ENCODE assay signal across 8 cellular contexts in genomic region chrX:74614193-74614909, GRCh38. TPM values are rescaled to one million over a fixed set of nuclear protein-coding genes. Genes with fewer than 3 reads are reported as not detected.
DNase-seq lines count a peak whose midpoint lies in the region; ATAC-seq and TF ChIP-seq lines count a peak whose summit lies in the region.

RLIM (minus strand) TSS chrX:74614624; CDS start chrX:74595977, 18,647 bp downstream.

- no peaks in the 10 kb centered on the region for H3K36me3 ChIP-seq in H7 (replicated peaks; ENCODE audit: control insufficient read depth, insufficient read depth, low read length)

- peak within 1 kb of the TSS; percentile 79 for H3K4me3 ChIP-seq in H7 (ENCODE audit: insufficient read depth, low read depth, low read length)
- H3K4me3 ChIP-seq in fibroblast of pulmonary artery (replicated peaks; ENCODE audit: low read depth, low read length), result peak within 1 kb of the TSS; percentile 85

- H3K4me3 Mint-ChIP-seq in natural killer cell treated with Interleukin-12 subunit alpha and Interleukin-12 subunit beta and Interleukin-15 and Interleukin-18, amount 100 ng/mL, for 72 hours, result peak within 1 kb of the TSS; percentile 96

- DNase-seq in ELF-1 (ENCODE audit: low read depth, low spot score) (peak; percentile 99), H7 (peak; percentile 88), M059J (ENCODE audit: low read depth) (peak; percentile 99), SHP77 (lab: John Stamatoyannopoulos, UW) (peak; percentile 87 to 89), fibroblast of pulmonary artery (ENCODE audit: low read depth) (peak; percentile 97)
- peak; percentile 85 for DNase-seq in activated effector memory CD4-positive, alpha-beta T cell treated with Interleukin-2 at 50 U/mL for 16 hours
- DNase-seq in natural killer cell treated with Interleukin-12 subunit alpha and Interleukin-12 subunit beta and Interleukin-15 and Interleukin-18, amount 100 ng/mL, for 72 hours (ENCODE audit: low spot score), result peak; percentile 93
- DNase-seq in stimulated activated naive CD8-positive, alpha-beta T cell treated with anti-CD3 and anti-CD28 coated beads, Interleukin-15, Interleukin-2, amounts not matched to agents 100 U/mL and 50 U/mL, for 24 hours, result peak; percentile 87

- H3K9me3 Mint-ChIP-seq in natural killer cell treated with Interleukin-12 subunit alpha and Interleukin-12 subunit beta and Interleukin-15 and Interleukin-18, amount 100 ng/mL, for 72 hours, result no peaks in the 10 kb centered on the region

- H3K27ac Mint-ChIP-seq in natural killer cell treated with Interleukin-12 subunit alpha and Interleukin-12 subunit beta and Interleukin-15 and Interleukin-18, amount 100 ng/mL, for 72 hours, result peak within 1 kb of the TSS; percentile 87 to 90

- peak; percentile 97 to 98 for ATAC-seq in natural killer cell treated with Interleukin-12 subunit alpha and Interleukin-12 subunit beta and Interleukin-15 and Interleukin-18, amount 100 ng/mL, for 72 hours
- peak; percentile 96 for ATAC-seq in stimulated activated naive CD8-positive, alpha-beta T cell treated with anti-CD3 and anti-CD28 coated beads, Interleukin-15, Interleukin-2, amounts not matched to agents 100 U/mL and 50 U/mL, for 24 hours

- H3K27me3 ChIP-seq in H7 (ENCODE audit: control insufficient read depth, insufficient read depth, low read length), result no peaks in the 10 kb centered on the region

- H3K4me1 Mint-ChIP-seq in natural killer cell treated with Interleukin-12 subunit alpha and Interleukin-12 subunit beta and Interleukin-15 and Interleukin-18, amount 100 ng/mL, for 72 hours (ENCODE audit: low read depth in 2 of 2), result peaks cover 8 to 15% of the 10 kb centered on the region in 2 donors

- no peak for TF ChIP-seq CTCF in fibroblast of pulmonary artery (IDR thresholded peaks at IDR 0.05; ENCODE audit: low read length, missing control alignments)

- H3K27me3 Mint-ChIP-seq in natural killer cell treated with Interleukin-12 subunit alpha and Interleukin-12 subunit beta and Interleukin-15 and Interleukin-18, amount 100 ng/mL, for 72 hours, result peaks cover under 1 to 4% of the 10 kb centered on the region in 2 donors

- H3K36me3 Mint-ChIP-seq in natural killer cell treated with Interleukin-12 subunit alpha and Interleukin-12 subunit beta and Interleukin-15 and Interleukin-18, amount 100 ng/mL, for 72 hours, result peaks cover 6% of the 10 kb centered on the region

RNA-seq across cellular contexts. Expression of gene RLIM, which starts in this region (rescaled TPM):
- total RNA-seq in H7 (2014; rRNA removed; shearing (Covaris generic)), result 25.9 and 37.1 TPM in 2 replicates
- 57.7 and 69.1 TPM in 2 replicates for total RNA-seq in M059J (2014; rRNA removed; shearing (Covaris generic))
- 10 to 100 TPM; 25.9 to 29.1 TPM for total RNA-seq in natural killer cell treated with Interleukin-12 subunit alpha and Interleukin-12 subunit beta and Interleukin-15 and Interleukin-18, amount 100 ng/mL, for 72 hours

Comparison
In these comparisons a context has a peak if more than half of its experiments do, and no peak if none do; other contexts are left out.
1. Peak in every context shown above with its lines: DNase-seq, ATAC-seq and H3K4me3 ChIP-seq.